8 cellular contexts compared by ENCODE assay signal in genomic region chr22:35627267-35628041, GRCh38. TPM values are rescaled to one million over a fixed set of nuclear protein-coding genes. Genes with fewer than 3 reads are reported as not detected.
A peak's percentile ranks its signal among the peaks of the same experiment; 100 is the strongest.
DNase-seq lines count a peak whose midpoint lies in the region; ATAC-seq and TF ChIP-seq lines count a peak whose summit lies in the region.

No MANE protein-coding gene starts in this region.

- H3K9me3 ChIP-seq in parathyroid adenoma (ENCODE audit: control insufficient read depth, low read length), result no peaks in the 10 kb centered on the region
- H3K9me3 ChIP-seq in upper lobe of right lung, result no peaks in the 10 kb centered on the region

- H3K79me2 ChIP-seq in parathyroid adenoma, result no peaks in the 10 kb centered on the region

- peak overlapping the region; percentile 66 for H2AFZ ChIP-seq in parathyroid adenoma

- 0 out of 2 replicates have a peak, but pooled peaks have one; percentile 37 for TF ChIP-seq POLR2A in Raji (IDR thresholded peaks at IDR 0.05; ENCODE audit: insufficient read depth, low read depth, low read length)

- peaks cover 16% of the 10 kb centered on the region for H3K4me1 Mint-ChIP-seq in activated naive CD8-positive, alpha-beta T cell treated with anti-CD3 and anti-CD28 coated beads, Interleukin-2, amount 10 ng/mL, durations not matched to agents 7 days and 5 days

- no peaks in the 10 kb centered on the region for H3K36me3 Mint-ChIP-seq in activated naive CD8-positive, alpha-beta T cell treated with anti-CD3 and anti-CD28 coated beads, Interleukin-2, amount 10 ng/mL, durations not matched to agents 7 days and 5 days

- ATAC-seq in activated naive CD8-positive, alpha-beta T cell treated with anti-CD3 and anti-CD28 coated beads, Interleukin-2, amount 10 ng/mL, durations not matched to agents 7 days and 5 days (ENCODE audit: low read depth), result peak; percentile 51
- peak; percentile 86 for ATAC-seq in upper lobe of right lung

- H3K27ac ChIP-seq in parathyroid adenoma (peak overlapping the region; percentile 51), upper lobe of right lung (peak overlapping the region; percentile 83)

- POLR2A ChIA-PET in activated naive CD8-positive, alpha-beta T cell treated with anti-CD3 and anti-CD28 coated beads, Interleukin-2, amount 10 ng/mL, durations not matched to agents 7 days and 5 days (lab: Charles Lee), result interaction anchor here (1.0 to 2.0 kb wide), 2 partner anchors 21 to 284 kb away, joined by 3 to 14 read pairs; partner anchors contain the start of gene APOL6

- H3K27me3 Mint-ChIP-seq in activated naive CD8-positive, alpha-beta T cell treated with anti-CD3 and anti-CD28 coated beads, Interleukin-2, amount 10 ng/mL, durations not matched to agents 7 days and 5 days, result peaks cover 8% of the 10 kb centered on the region

- H3K4me3 Mint-ChIP-seq in activated naive CD8-positive, alpha-beta T cell treated with anti-CD3 and anti-CD28 coated beads, Interleukin-2, amount 10 ng/mL, durations not matched to agents 7 days and 5 days, result peak overlapping the region; percentile 84

- peak overlapping the region; percentile 90 for H3K4me2 ChIP-seq in parathyroid adenoma (ENCODE audit: low read length)

- no peak for TF ChIP-seq CTCF in parathyroid adenoma (IDR thresholded peaks at IDR 0.05)
- peak; percentile 51 for TF ChIP-seq CTCF in upper lobe of right lung (IDR thresholded peaks at IDR 0.05)

- H3K27ac Mint-ChIP-seq in activated naive CD8-positive, alpha-beta T cell treated with anti-CD3 and anti-CD28 coated beads, Interleukin-2, amount 10 ng/mL, durations not matched to agents 7 days and 5 days, result peak overlapping the region; percentile 46

- H3K36me3 ChIP-seq in parathyroid adenoma (ENCODE audit: control insufficient read depth, insufficient read depth, low read length) (no peaks in the 10 kb centered on the region), upper lobe of right lung (no peaks in the 10 kb centered on the region)

- no peak overlapping the region for H3K9ac ChIP-seq in parathyroid adenoma

- peak; percentile 87 for DNase-seq in COLO829 (ENCODE audit: low spot score)
- DNase-seq in HT1080 (ENCODE audit: low read depth), result peak; percentile 98
- peak; percentile 65 for DNase-seq in activated naive CD8-positive, alpha-beta T cell treated with anti-CD3 and anti-CD28 coated beads, Interleukin-2, amount 10 ng/mL, durations not matched to agents 7 days and 5 days
- peak; percentile 20 to 79 (median 56) for DNase-seq in head of caudate nucleus
- DNase-seq in upper lobe of right lung, result peak; percentile 90
- DNase-seq in NCI-H2171 treated with DMSO at 0.1 percent for 48 hours (lab: John Stamatoyannopoulos, UW), result no peak

- no peaks in the 10 kb centered on the region for H3K9me3 Mint-ChIP-seq in activated naive CD8-positive, alpha-beta T cell treated with anti-CD3 and anti-CD28 coated beads, Interleukin-2, amount 10 ng/mL, durations not matched to agents 7 days and 5 days

- H3K4me3 ChIP-seq in parathyroid adenoma (ENCODE audit: low read depth, low read length), result peak overlapping the region; percentile 66
- H3K4me3 ChIP-seq in upper lobe of right lung, result peak overlapping the region; percentile 62

- intact Hi-C loops in head of caudate nucleus (cut with DNase I), result no loop called here
- intact Hi-C loops in upper lobe of right lung (cut with DNase I), result loop anchor here (10.0 kb wide), 1 partner anchor 287 kb away; no protein-coding TSS in a partner anchor

- H3K27me3 ChIP-seq in parathyroid adenoma (ENCODE audit: control insufficient read depth, insufficient read depth, low read length) (no peaks in the 10 kb centered on the region), upper lobe of right lung (no peaks in the 10 kb centered on the region)

- H3K4me1 ChIP-seq in parathyroid adenoma, result peaks cover 6% of the 10 kb centered on the region
- H3K4me1 ChIP-seq in upper lobe of right lung, result peaks cover 15% of the 10 kb centered on the region

RNA-seq across cellular contexts. Expression of gene MB, which starts 10.3 kb away (rescaled TPM):
- not detected in 2 replicates for total RNA-seq in HT1080 (2014; rRNA removed; shearing (Covaris generic))
- not detected in 2 replicates for polyA plus RNA-seq in HT1080 (2015; cell fraction: cytosol; rRNA removed)
- not detected in 2 replicates for polyA plus RNA-seq in HT1080 (2015; cell fraction: nucleus; rRNA removed)
- not detected for total RNA-seq in activated naive CD8-positive, alpha-beta T cell treated with anti-CD3 and anti-CD28 coated beads, Interleukin-2, amount 10 ng/mL, durations not matched to agents 7 days and 5 days
- total RNA-seq in upper lobe of right lung, result 2.2 TPM

RNA-seq across cellular contexts. Expression of gene APOL6, which starts 20.8 kb away (rescaled TPM):
- 4.3 and 4.6 TPM in 2 replicates for total RNA-seq in HT1080 (2014; rRNA removed; shearing (Covaris generic))
- polyA plus RNA-seq in HT1080 (2015; cell fraction: cytosol; rRNA removed), result 2.7 and 3.6 TPM in 2 replicates
- 6.6 and 6.9 TPM in 2 replicates for polyA plus RNA-seq in HT1080 (2015; cell fraction: nucleus; rRNA removed)
- total RNA-seq in activated naive CD8-positive, alpha-beta T cell treated with anti-CD3 and anti-CD28 coated beads, Interleukin-2, amount 10 ng/mL, durations not matched to agents 7 days and 5 days, result 10 to 100 TPM; 66.9 to 68.0 TPM
- 45.6 TPM for total RNA-seq in upper lobe of right lung
